1 cellular context compared by ENCODE assay signal in the genomic region with DNA sequence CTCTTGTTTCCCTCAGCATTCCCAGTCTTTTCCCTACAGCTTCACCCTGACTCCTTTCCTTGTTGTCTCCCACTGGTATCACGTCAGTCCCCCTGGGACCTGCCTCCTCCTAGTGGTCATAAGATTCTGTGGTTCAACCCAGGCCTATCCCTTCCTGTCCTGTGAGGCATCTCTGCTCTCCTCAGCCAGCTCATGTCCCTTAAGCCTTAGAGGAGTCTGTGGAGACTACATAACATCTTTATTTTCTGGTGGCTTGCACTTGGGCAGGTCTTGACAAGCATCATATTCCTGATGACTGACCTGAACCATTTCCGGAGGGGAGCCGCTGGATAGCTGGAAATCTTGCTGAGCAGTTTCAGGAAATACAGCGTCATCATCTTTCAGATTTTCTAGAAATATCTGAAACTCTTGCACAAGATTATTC.
TF ChIP-seq lines count a peak whose summit lies in the region.

No MANE protein-coding gene starts in this region.

TF ChIP-seq in HCT116, 20 proteins besides CTCF, POLR2A, EP300 and RAD21 (continued from another document):
- TF ChIP-seq, protein P1, sequence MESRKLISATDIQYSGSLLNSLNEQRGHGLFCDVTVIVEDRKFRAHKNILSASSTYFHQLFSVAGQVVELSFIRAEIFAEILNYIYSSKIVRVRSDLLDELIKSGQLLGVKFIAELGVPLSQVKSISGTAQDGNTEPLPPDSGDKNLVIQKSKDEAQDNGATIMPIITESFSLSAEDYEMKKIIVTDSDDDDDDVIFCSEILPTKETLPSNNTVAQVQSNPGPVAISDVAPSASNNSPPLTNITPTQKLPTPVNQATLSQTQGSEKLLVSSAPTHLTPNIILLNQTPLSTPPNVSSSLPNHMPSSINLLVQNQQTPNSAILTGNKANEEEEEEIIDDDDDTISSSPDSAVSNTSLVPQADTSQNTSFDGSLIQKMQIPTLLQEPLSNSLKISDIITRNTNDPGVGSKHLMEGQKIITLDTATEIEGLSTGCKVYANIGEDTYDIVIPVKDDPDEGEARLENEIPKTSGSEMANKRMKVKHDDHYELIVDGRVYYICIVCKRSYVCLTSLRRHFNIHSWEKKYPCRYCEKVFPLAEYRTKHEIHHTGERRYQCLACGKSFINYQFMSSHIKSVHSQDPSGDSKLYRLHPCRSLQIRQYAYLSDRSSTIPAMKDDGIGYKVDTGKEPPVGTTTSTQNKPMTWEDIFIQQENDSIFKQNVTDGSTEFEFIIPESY (IDR thresholded peaks at IDR 0.05; ENCODE audit: extremely low read depth, insufficient replicate concordance, low read length), result no peak
- no peak for TF ChIP-seq CBX3 (IDR thresholded peaks at IDR 0.05; ENCODE audit: low read depth)
- TF ChIP-seq SRF (IDR thresholded peaks at IDR 0.05; ENCODE audit: low read depth), result no peak
- TF ChIP-seq EZH2 (IDR thresholded peaks at IDR 0.05), result no peak
- no peak for TF ChIP-seq ZFX (IDR thresholded peaks at IDR 0.05)
- TF ChIP-seq FOSL1 (IDR thresholded peaks at IDR 0.05; ENCODE audit: low read depth), result no peak
- no peak for TF ChIP-seq ZNF274 (IDR thresholded peaks at IDR 0.05; ENCODE audit: low read depth, low read length)
- TF ChIP-seq, protein P2, sequence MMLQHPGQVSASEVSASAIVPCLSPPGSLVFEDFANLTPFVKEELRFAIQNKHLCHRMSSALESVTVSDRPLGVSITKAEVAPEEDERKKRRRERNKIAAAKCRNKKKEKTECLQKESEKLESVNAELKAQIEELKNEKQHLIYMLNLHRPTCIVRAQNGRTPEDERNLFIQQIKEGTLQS (IDR thresholded peaks at IDR 0.05), result no peak
- TF ChIP-seq ELF1 (IDR thresholded peaks at IDR 0.05; ENCODE audit: borderline replicate concordance, low read depth), result no peak
- TF ChIP-seq, protein P3, sequence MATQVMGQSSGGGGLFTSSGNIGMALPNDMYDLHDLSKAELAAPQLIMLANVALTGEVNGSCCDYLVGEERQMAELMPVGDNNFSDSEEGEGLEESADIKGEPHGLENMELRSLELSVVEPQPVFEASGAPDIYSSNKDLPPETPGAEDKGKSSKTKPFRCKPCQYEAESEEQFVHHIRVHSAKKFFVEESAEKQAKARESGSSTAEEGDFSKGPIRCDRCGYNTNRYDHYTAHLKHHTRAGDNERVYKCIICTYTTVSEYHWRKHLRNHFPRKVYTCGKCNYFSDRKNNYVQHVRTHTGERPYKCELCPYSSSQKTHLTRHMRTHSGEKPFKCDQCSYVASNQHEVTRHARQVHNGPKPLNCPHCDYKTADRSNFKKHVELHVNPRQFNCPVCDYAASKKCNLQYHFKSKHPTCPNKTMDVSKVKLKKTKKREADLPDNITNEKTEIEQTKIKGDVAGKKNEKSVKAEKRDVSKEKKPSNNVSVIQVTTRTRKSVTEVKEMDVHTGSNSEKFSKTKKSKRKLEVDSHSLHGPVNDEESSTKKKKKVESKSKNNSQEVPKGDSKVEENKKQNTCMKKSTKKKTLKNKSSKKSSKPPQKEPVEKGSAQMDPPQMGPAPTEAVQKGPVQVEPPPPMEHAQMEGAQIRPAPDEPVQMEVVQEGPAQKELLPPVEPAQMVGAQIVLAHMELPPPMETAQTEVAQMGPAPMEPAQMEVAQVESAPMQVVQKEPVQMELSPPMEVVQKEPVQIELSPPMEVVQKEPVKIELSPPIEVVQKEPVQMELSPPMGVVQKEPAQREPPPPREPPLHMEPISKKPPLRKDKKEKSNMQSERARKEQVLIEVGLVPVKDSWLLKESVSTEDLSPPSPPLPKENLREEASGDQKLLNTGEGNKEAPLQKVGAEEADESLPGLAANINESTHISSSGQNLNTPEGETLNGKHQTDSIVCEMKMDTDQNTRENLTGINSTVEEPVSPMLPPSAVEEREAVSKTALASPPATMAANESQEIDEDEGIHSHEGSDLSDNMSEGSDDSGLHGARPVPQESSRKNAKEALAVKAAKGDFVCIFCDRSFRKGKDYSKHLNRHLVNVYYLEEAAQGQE (IDR thresholded peaks at IDR 0.05; ENCODE audit: low read depth), result no peak
- TF ChIP-seq, protein P4, sequence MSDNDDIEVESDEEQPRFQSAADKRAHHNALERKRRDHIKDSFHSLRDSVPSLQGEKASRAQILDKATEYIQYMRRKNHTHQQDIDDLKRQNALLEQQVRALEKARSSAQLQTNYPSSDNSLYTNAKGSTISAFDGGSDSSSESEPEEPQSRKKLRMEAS (IDR thresholded peaks at IDR 0.05), result no peak
- TF ChIP-seq POLR2AphosphoS5 (IDR thresholded peaks at IDR 0.05; ENCODE audit: low read depth, low read length), result no peak
- no peak for TF ChIP-seq SP1 (IDR thresholded peaks at IDR 0.05; ENCODE audit: low read depth)
